Comparison of ENCODE assay signal across 8 cellular contexts in genomic region chr6:82248233-82248735, GRCh38. TPM values are rescaled to one million over a fixed set of nuclear protein-coding genes. Genes with fewer than 3 reads are reported as not detected.
DNase-seq lines count a peak whose midpoint lies in the region; ATAC-seq, FAIRE-seq and TF ChIP-seq lines count a peak whose summit lies in the region.

No MANE protein-coding gene starts in this region.

- no peaks in the 10 kb centered on the region for H4K20me1 ChIP-seq in endothelial cell of umbilical vein (replicated peaks; ENCODE audit: control insufficient read depth, extremely low read depth, insufficient read depth, low read length)

- dilution Hi-C loops in endothelial cell of umbilical vein (cut with MboI; ENCODE audit: extremely low pct_ligation_motif_present, low sequenced_read_pairs), result no loop called here

- H3K27ac ChIP-seq in SK-N-MC (no peak overlapping the region), endothelial cell of umbilical vein (ENCODE audit: insufficient read depth, low read depth, low read length) (peak overlapping the region; percentile 67)

- H3K9me1 ChIP-seq in endothelial cell of umbilical vein (replicated peaks; ENCODE audit: control insufficient read depth, extremely low read depth, insufficient read depth, low read length), result no peaks in the 10 kb centered on the region

- peak; percentile 51 for DNase-seq in DMS153 treated with DMSO at 0.1 percent for 48 hours (lab: John Stamatoyannopoulos, UW; ENCODE audit: unreplicated experiment)
- DNase-seq in SK-N-MC (ENCODE audit: low read depth, low spot score), result no peak
- DNase-seq in endothelial cell of umbilical vein (ENCODE audit: low read depth, low spot score), result no peak
- DNase-seq in myocyte (ENCODE audit: low read depth), result peak; percentile 21
- no peak for DNase-seq in NCI-H187 treated with DMSO at 0.1 percent for 48 hours (lab: John Stamatoyannopoulos, UW)
- DNase-seq in activated effector memory CD4-positive, alpha-beta T cell treated with Interleukin-2 at 50 U/mL for 16 hours, result no peak

- peak overlapping the region; percentile 94 for H3K9ac ChIP-seq in SK-N-MC (ENCODE audit: insufficient read length)
- H3K9ac ChIP-seq in endothelial cell of umbilical vein (replicated peaks; ENCODE audit: extremely low read depth, insufficient read depth, low read length), result peak overlapping the region; percentile 64

- H3K9me3 ChIP-seq in SK-N-MC (ENCODE audit: low read depth, low read length) (no peaks in the 10 kb centered on the region), endothelial cell of umbilical vein (replicated peaks; ENCODE audit: control insufficient read depth, insufficient read depth, low read length) (no peaks in the 10 kb centered on the region)

- H3K4me1 ChIP-seq in endothelial cell of umbilical vein (ENCODE audit: control insufficient read depth, extremely low read depth, insufficient read depth, low read length), result peaks cover 33% of the 10 kb centered on the region

- H3K4me3 ChIP-seq in SK-N-MC (peak overlapping the region; percentile 98), endothelial cell of umbilical vein (replicated peaks in 1 of 3; ENCODE audit: insufficient read depth in 1 of 3, low read depth in 1 of 3, low read length in 3 of 3) (peak overlapping the region; percentile 60 to 91 (median 67))

- no peak for FAIRE-seq in endothelial cell of umbilical vein (lab: Jason Lieb, UNC)

- intact Hi-C loops in endothelial cell of umbilical vein (cut with micrococcal nuclease), result loop anchor here (1.0 to 10.0 kb wide), 5 partner anchors 114 to 1264 kb away; partner anchors contain the start of genes ME1, PGM3, PRSS35 and RWDD2A

- H2AFZ ChIP-seq in endothelial cell of umbilical vein (ENCODE audit: low read depth, low read length), result peak overlapping the region; percentile 94

- POLR2A ChIA-PET in endothelial cell of umbilical vein (lab: Charles Lee), result no interaction called here

- CTCF ChIA-PET in endothelial cell of umbilical vein (lab: Charles Lee), result interaction anchor here (0.8 to 4.1 kb wide), 5 partner anchors 19 to 818 kb away, joined by 4 to 38 read pairs (median 4); partner anchors contain the start of genes DOP1A and UBE3D

- ATAC-seq in GM19043 (IDR thresholded peaks at IDR 0.05; ENCODE audit: low read depth, unreplicated experiment), result peak; percentile 39
- ATAC-seq in HG03196 (IDR thresholded peaks at IDR 0.05; ENCODE audit: unreplicated experiment), result peak; percentile 40

- H3K4me2 ChIP-seq in endothelial cell of umbilical vein (ENCODE audit: insufficient read depth, low read length), result peak overlapping the region; percentile 69

- H3K36me3 ChIP-seq in SK-N-MC (ENCODE audit: insufficient read depth, low read length), result peaks cover 20% of the 10 kb centered on the region
- H3K36me3 ChIP-seq in endothelial cell of umbilical vein (ENCODE audit: control insufficient read depth in 2 of 2, extremely low read depth in 1 of 2, insufficient read depth in 2 of 2, low read length in 2 of 2), result no peaks in the 10 kb centered on the region

- no peak for TF ChIP-seq POLR2A in endothelial cell of umbilical vein (IDR thresholded peaks at IDR 0.05; ENCODE audit: low read depth, low read length)

- H3K27me3 ChIP-seq in endothelial cell of umbilical vein (ENCODE audit: control insufficient read depth in 2 of 2, insufficient read depth in 2 of 2, low read length in 2 of 2), result no peaks in the 10 kb centered on the region

- TF ChIP-seq CTCF in endothelial cell of umbilical vein (IDR thresholded peaks at IDR 0.05; ENCODE audit: extremely low read depth in 1 of 2, insufficient read depth in 1 of 2, low read depth in 1 of 2, low read length in 2 of 2), result no peak

- BruUV-seq in endothelial cell of umbilical vein (replicated peaks; lab: Mats Ljungman, UMichigan), result TSS peak; percentile 87

- H3K79me2 ChIP-seq in endothelial cell of umbilical vein (ENCODE audit: control insufficient read depth, insufficient read depth, low read length), result peaks cover 41% of the 10 kb centered on the region

TF ChIP-seq in endothelial cell of umbilical vein, 7 proteins besides CTCF, POLR2A, EP300 and RAD21:
- TF ChIP-seq GATA2 (IDR thresholded peaks at IDR 0.05; ENCODE audit: insufficient read depth, insufficient read length, low read depth, low read length) (no peak), FOS (IDR thresholded peaks at IDR 0.05; ENCODE audit: borderline replicate concordance, insufficient read depth, low read length) (no peak), POLR2AphosphoS5 (IDR thresholded peaks at IDR 0.05; ENCODE audit: insufficient read depth, low read depth, low read length) (no peak), MYC (IDR thresholded peaks at IDR 0.05; ENCODE audit: low read depth, low read length) (no peak), JUN (IDR thresholded peaks at IDR 0.05; ENCODE audit: borderline replicate concordance, insufficient read depth, insufficient read length, low read depth) (no peak)

RNA-seq across cellular contexts. Expression of gene IBTK, which starts 0.7 kb away (rescaled TPM):
- total RNA-seq in endothelial cell of umbilical vein (29.5 and 30.5 TPM in 2 replicates), myocyte (64.6 and 64.7 TPM in 2 replicates)
- 4.8 and 6.7 TPM in 2 replicates for polyA plus RNA-seq in endothelial cell of umbilical vein
- 8.2 and 9.2 TPM in 2 replicates for polyA plus RNA-seq in endothelial cell of umbilical vein (2011; cell fraction: cytosol; rRNA removed)
- polyA plus RNA-seq in endothelial cell of umbilical vein (2011; cell fraction: nucleus; rRNA removed), result 14.1 and 20.4 TPM in 2 replicates
- polyA plus RNA-seq in endothelial cell of umbilical vein (2012), result 17.0 and 21.5 TPM in 2 replicates
- 31.4 and 34.6 TPM in 2 replicates for polyA minus RNA-seq in endothelial cell of umbilical vein
- 26.1 TPM for polyA minus RNA-seq in endothelial cell of umbilical vein (2011; cell fraction: cytosol; rRNA and poly(A)+ RNA removed)
- 29.7 and 45.4 TPM in 2 replicates for polyA minus RNA-seq in endothelial cell of umbilical vein (2011; cell fraction: nucleus; rRNA and poly(A)+ RNA removed)
- 13.3 TPM for polyA plus RNA-seq in myocyte (2012)

Comparison
In these comparisons a context has a peak if more than half of its experiments do, and no peak if none do; other contexts are left out.
1. DNase-seq: peak in DMS153 treated with DMSO at 0.1 percent for 48 hours (single experiment) and myocyte (single experiment); none in SK-N-MC (single experiment), endothelial cell of umbilical vein (single experiment), NCI-H187 treated with DMSO at 0.1 percent for 48 hours (single experiment) and activated effector memory CD4-positive, alpha-beta T cell treated with Interleukin-2 at 50 U/mL for 16 hours (single experiment).